ENCODE assay signal across 22 cellular contexts in the genomic region with DNA sequence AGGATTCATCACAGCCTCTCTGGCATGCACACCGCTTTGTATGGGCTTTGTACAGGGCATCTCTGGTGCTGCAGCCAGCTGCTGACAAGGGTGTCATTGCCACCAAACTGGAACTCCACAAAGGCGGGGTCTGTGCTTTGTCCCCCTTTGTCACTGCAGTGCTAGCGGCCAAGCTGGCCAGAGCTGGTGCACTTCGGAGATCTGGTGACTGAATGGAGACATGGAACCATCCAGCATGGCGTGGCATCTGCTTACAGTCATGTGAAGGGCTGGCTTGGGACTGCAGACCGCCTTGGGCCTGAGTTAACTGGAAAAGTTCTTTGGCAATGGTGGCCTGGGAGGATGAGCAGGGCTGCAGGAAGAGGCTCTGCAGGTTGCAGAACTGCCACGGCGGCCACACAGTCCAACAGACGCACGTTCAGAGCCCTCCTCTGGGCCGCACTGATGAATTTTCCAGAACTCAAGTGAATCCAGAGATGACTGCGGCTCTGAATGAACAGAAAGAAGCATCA. TPM values are rescaled to one million over a fixed set of nuclear protein-coding genes. Genes with fewer than 3 reads are reported as not detected.
A peak's percentile ranks its signal among the peaks of the same experiment; 100 is the strongest.
DNase-seq lines count a peak whose midpoint lies in the region; ATAC-seq and TF ChIP-seq lines count a peak whose summit lies in the region.
"Had no signal": no experiment of that assay in that cellular context is flagged by ENCODE, and none has a peak within 500 bp of the region (broad histone marks: within the 10 kb centered on the region; RNA-seq: fewer than 3 reads in every experiment).

No MANE protein-coding gene starts in this region.

- H2BK20ac ChIP-seq in H9 (ENCODE audit: low read depth, low read length, poor library complexity, severe bottlenecking) = no peak overlapping the region

- H3K27me3 ChIP-seq in BE2C (no peaks in the 10 kb centered on the region), H9 (ENCODE audit: insufficient read depth, low read length) (no peaks in the 10 kb centered on the region), GM23338 (ENCODE audit: insufficient read depth) (no peaks in the 10 kb centered on the region)
- H3K27me3 ChIP-seq: cardiac muscle cell, neutrophil had no signal

- no peak overlapping the region for H3K18ac ChIP-seq in H9 (ENCODE audit: insufficient read length, low read depth, low read length)

- H3K79me1 ChIP-seq in H9 (ENCODE audit: insufficient read depth, low read depth, low read length, poor library complexity, severe bottlenecking) = no peaks in the 10 kb centered on the region

- no peak overlapping the region for H2BK12ac ChIP-seq in H9 (ENCODE audit: insufficient read length, low read depth, low read length)

- H3K4me1 ChIP-seq in BE2C = peaks cover 3% of the 10 kb centered on the region; the same call in 1 of the 2 replicates
- H3K4me1 ChIP-seq in H9 (ENCODE audit: insufficient read depth, low read length) = no peaks in the 10 kb centered on the region; the same call in 1 of the 2 replicates
- no peaks in the 10 kb centered on the region for H3K4me1 ChIP-seq in GM23338 (ENCODE audit: insufficient read depth)
- H3K4me1 ChIP-seq: left lung had no signal

- no peaks in the 10 kb centered on the region for H3K9me2 ChIP-seq in GM23338 (ENCODE audit: insufficient read depth)

- no peak overlapping the region for H3K23ac ChIP-seq in H9 (ENCODE audit: insufficient read length, low read depth, low read length)

- no peak overlapping the region for H3K4me2 ChIP-seq in H9 (ENCODE audit: insufficient read depth, insufficient read length, low read length)
- H3K4me2 ChIP-seq in GM23338 = no peak overlapping the region

- ATAC-seq in GM23338 = no peak
- ATAC-seq: activated CD8-positive, alpha-beta T cell treated with anti-CD3 and anti-CD28 coated beads, Interleukin-2, amount 10 ng/mL, durations not matched to agents 7 days and 5 days; activated T-cell treated with anti-CD3 and anti-CD28 coated beads, Interleukin-2, amount 50 U/mL, for 4 hours; CD8-positive, alpha-beta T cell; left lung had no signal

- no peak overlapping the region for H3T11ph ChIP-seq in H9 (ENCODE audit: low read length)

- no peaks in the 10 kb centered on the region for H4K20me1 ChIP-seq in H9 (ENCODE audit: control insufficient read depth, insufficient read depth, insufficient read length)
- H4K20me1 ChIP-seq in GM23338 (replicated peaks; ENCODE audit: insufficient read depth) = no peaks in the 10 kb centered on the region

- no peak overlapping the region for H2AK5ac ChIP-seq in H9 (ENCODE audit: insufficient read length, low read length)

- H3K4me1 Mint-ChIP-seq in H9 = peaks cover 22 to 48% of the 10 kb centered on the region in 2 experiments
- peaks cover 41% of the 10 kb centered on the region for H3K4me1 Mint-ChIP-seq in GM23338

- no peak overlapping the region for H4K5ac ChIP-seq in H9 (ENCODE audit: insufficient read length, low read depth, low read length)

- TF ChIP-seq CTCF in BE2C (IDR thresholded peaks at IDR 0.05; ENCODE audit: low read depth, low read length) (no peak), H9 (conservative IDR thresholded peaks at IDR 0.05) (no peak), GM23338 (conservative IDR thresholded peaks at IDR 0.05; ENCODE audit: low read depth in 2 of 2) (no peak)

- H3K56ac ChIP-seq in H9 (ENCODE audit: insufficient read length, low read depth, low read length) = no peak overlapping the region

- H3K36me3 Mint-ChIP-seq in H9 (ENCODE audit: insufficient read depth in 1 of 3, low read depth in 3 of 3) = no peaks in the 10 kb centered on the region
- no peaks in the 10 kb centered on the region for H3K36me3 Mint-ChIP-seq in GM23338 (ENCODE audit: low read depth)
- H3K36me3 Mint-ChIP-seq: CD8-positive, alpha-beta T cell had no signal

- H3K27ac Mint-ChIP-seq in H9 = no peak overlapping the region
- H3K27ac Mint-ChIP-seq in GM23338 = no peak overlapping the region
- H3K27ac Mint-ChIP-seq: activated CD8-positive, alpha-beta T cell treated with anti-CD3 and anti-CD28 coated beads, Interleukin-2, amount 10 ng/mL, durations not matched to agents 7 days and 5 days; activated naive CD4-positive, alpha-beta T cell treated with anti-CD3 and anti-CD28 coated beads for 36 hours; CD8-positive, alpha-beta T cell had no signal

- no peak overlapping the region for H3K4me3 Mint-ChIP-seq in H9
- no peak overlapping the region for H3K4me3 Mint-ChIP-seq in GM23338
- H3K4me3 Mint-ChIP-seq: activated CD8-positive, alpha-beta T cell treated with anti-CD3 and anti-CD28 coated beads, Interleukin-2, amount 10 ng/mL, durations not matched to agents 7 days and 5 days; activated naive CD4-positive, alpha-beta T cell treated with anti-CD3 and anti-CD28 coated beads for 36 hours; activated T-cell treated with anti-CD3 and anti-CD28 coated beads, Interleukin-2, amount 50 U/mL, for 4 hours; CD8-positive, alpha-beta T cell had no signal

- H3K27ac ChIP-seq in H9 (ENCODE audit: insufficient read length, low read depth, low read length) (no peak overlapping the region), GM23338 (ENCODE audit: low read depth) (no peak overlapping the region)
- H3K27ac ChIP-seq: cardiac muscle cell, epithelial cell of prostate, left lung, neutrophil had no signal

- H3K27me3 Mint-ChIP-seq in H9 (ENCODE audit: low read depth) (peaks cover 4% of the 10 kb centered on the region), GM23338 (ENCODE audit: insufficient read depth, low read depth, poor library complexity) (peaks cover 7% of the 10 kb centered on the region)

- no peak overlapping the region for H4K91ac ChIP-seq in H9 (ENCODE audit: insufficient read length, low read depth, low read length)

- H2BK5ac ChIP-seq in H9 (ENCODE audit: insufficient read length, low read length) = no peak overlapping the region

- no CpG with 5 or more reads among the region's 12 CpGs for WGBS in H9 (ENCODE audit: extremely low coverage, insufficient read length, low lambda C conversion rate)

- H3K36me3 ChIP-seq in BE2C (no peaks in the 10 kb centered on the region), GM23338 (ENCODE audit: insufficient read depth) (no peaks in the 10 kb centered on the region)
- H3K36me3 ChIP-seq: cardiac muscle cell, left lung, neutrophil had no signal

- H3K4me3 ChIP-seq in BE2C (ENCODE audit: low read depth, low read length) (no peak overlapping the region), GM23338 (no peak overlapping the region)
- H3K4me3 ChIP-seq: cardiac muscle cell, left lung had no signal

- peaks cover 3% of the 10 kb centered on the region for H3K23me2 ChIP-seq in H9 (ENCODE audit: insufficient read length, low read depth, low read length, poor library complexity, severe bottlenecking)

- H3K9ac ChIP-seq in H9 (ENCODE audit: extremely low read depth, insufficient read length, low read length) = no peak overlapping the region

- no peaks in the 10 kb centered on the region for H3F3A ChIP-seq in GM23338 (replicated peaks; ENCODE audit: low read depth)

- intact Hi-C loops in posterior vena cava (cut with DNase I) = no loop called here

- no peaks in the 10 kb centered on the region for H3K79me2 ChIP-seq in H9 (ENCODE audit: insufficient read depth, low read length)
- no peaks in the 10 kb centered on the region for H3K79me2 ChIP-seq in GM23338 (replicated peaks; ENCODE audit: insufficient read depth)

- H2BK120ac ChIP-seq in H9 (ENCODE audit: low read depth, low read length, poor library complexity, severe bottlenecking) = no peak overlapping the region

- H3K9me3 Mint-ChIP-seq in H9 (no peaks in the 10 kb centered on the region; a peak in 3 of 5 replicates), GM23338 (no peaks in the 10 kb centered on the region)
- H3K9me3 Mint-ChIP-seq: activated naive CD4-positive, alpha-beta T cell treated with anti-CD3 and anti-CD28 coated beads for 36 hours; activated T-cell treated with anti-CD3 and anti-CD28 coated beads, Interleukin-2, amount 50 U/mL, for 4 hours; CD8-positive, alpha-beta T cell had no signal

- no peak overlapping the region for H2BK15ac ChIP-seq in H9 (ENCODE audit: low read depth, low read length)

- no peak overlapping the region for H3K14ac ChIP-seq in H9 (ENCODE audit: insufficient read depth, low read length)

- H2AFZ ChIP-seq in H9 (ENCODE audit: low read length) (no peak overlapping the region), GM23338 (no peak overlapping the region)

- no peak overlapping the region for H3K4ac ChIP-seq in H9 (ENCODE audit: low read depth, low read length)

- H3K9me3 ChIP-seq in BE2C (no peaks in the 10 kb centered on the region), H9 (ENCODE audit: control insufficient read depth, low read depth, low read length) (no peaks in the 10 kb centered on the region)
- H3K9me3 ChIP-seq: left lung, neutrophil had no signal

- DNase-seq in BE2C (peak; percentile 3), H9 (peak; percentile 13), islet precursor cell (peak; percentile 51), posterior vena cava (ENCODE audit: low spot score) (peak; percentile 90), GM23338 (ENCODE audit: low spot score) (no peak), HUDEP-2 (lab: John Stamatoyannopoulos, UW; ENCODE audit: unreplicated experiment in 76 of 76) (no peak), cerebellum (ENCODE audit: low spot score) (no peak)
- DNase-seq: activated CD4-positive, CD25-positive, alpha-beta regulatory T cell; activated CD8-positive, alpha-beta T cell treated with anti-CD3 and anti-CD28 coated beads, Interleukin-2, amount 10 ng/mL, durations not matched to agents 7 days and 5 days; activated naive CD4-positive, alpha-beta T cell treated with anti-CD3 and anti-CD28 coated beads for 36 hours; activated T-cell treated with anti-CD3 and anti-CD28 coated beads, Interleukin-2, amount 50 U/mL, for 4 hours; amygdala; CD8-positive, alpha-beta T cell; GDM1; KBM-7; NCI-H226; NCI-H748 treated with DMSO at 0.1 percent for 48 hours; T1000 had no signal

- H4K8ac ChIP-seq in H9 (replicated peaks; ENCODE audit: insufficient read length, low read depth, low read length) = no peak overlapping the region

TF ChIP-seq in GM23338, 12 proteins besides CTCF, POLR2A, EP300 and RAD21:
- TF ChIP-seq POLR2AphosphoS5 (IDR thresholded peaks at IDR 0.05; ENCODE audit: low read depth) (no peak), EZH2 (IDR thresholded peaks at IDR 0.05; ENCODE audit: low read depth, unreplicated experiment) (no peak), ZNF114 (CRISPR knock-in tag; IDR thresholded peaks at IDR 0.05) (no peak)

RNA-seq across cellular contexts. Expression of a gene that starts 18.7 kb away (rescaled TPM):
- 2.0 TPM for polyA plus RNA-seq in BE2C (2012; ENCODE audit: insufficient read depth, insufficient read length, low read depth)
- 8.6 and 9.5 TPM in 2 replicates for total RNA-seq in H9 (2021)
- total RNA-seq in posterior vena cava = 100 to 1,000 TPM in 1 of 2 donors, 10 to 100 TPM in 1; 71.1 to 196 TPM
- 12.3 and 13.1 TPM in 2 replicates for total RNA-seq in GM23338 (2014; rRNA removed; shearing (Covaris generic))
- 2.5 and 3.3 TPM in 2 replicates for polyA plus RNA-seq in GM23338 (2016; fragmentation: Nextera tagmentation; extraction: Ambion mirVana)
- 27.7 TPM for total RNA-seq in cerebellum

Comparison
In these comparisons a context has a peak if more than half of its experiments do, and no peak if none do; other contexts are left out.
1. DNase-seq: peak in BE2C (single experiment), H9 (single experiment), islet precursor cell (single experiment) and posterior vena cava (single experiment); none in GM23338 (single experiment), HUDEP-2 (0 of 76) and cerebellum (single experiment).